ENCODE assay signal across 27 cellular contexts in the genomic region with DNA sequence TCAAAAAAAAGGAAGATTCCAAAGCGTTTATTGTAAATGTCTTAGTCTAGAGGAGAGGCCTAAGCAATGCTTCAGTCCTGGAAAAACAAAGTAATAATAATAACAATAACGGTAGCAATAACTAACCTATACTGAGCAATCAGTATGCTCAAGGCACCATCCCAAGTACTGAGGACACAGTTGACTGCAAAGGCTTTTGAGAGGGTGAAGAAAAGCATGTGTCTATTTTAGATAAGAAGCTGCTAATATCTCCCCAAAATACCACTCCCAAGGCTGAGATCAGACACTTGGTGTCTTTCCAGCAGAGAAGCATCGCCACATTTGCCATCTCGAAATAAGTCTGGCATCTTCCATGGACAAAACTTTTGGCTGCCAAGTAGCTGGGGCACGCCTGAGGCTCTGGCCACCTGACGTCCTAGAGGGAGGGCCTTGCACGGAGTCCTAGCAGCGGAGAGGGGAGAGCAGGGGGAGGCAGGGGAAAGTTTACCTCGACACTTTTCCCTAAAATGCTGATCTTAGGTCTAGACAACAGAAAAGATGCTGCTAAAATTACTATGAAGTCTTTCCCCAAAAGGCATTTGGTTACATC. TPM values are rescaled to one million over a fixed set of nuclear protein-coding genes. Genes with fewer than 3 reads are reported as not detected.
"Had no signal": no experiment of that assay in that cellular context is flagged by ENCODE, and none has a peak within 500 bp of the region (broad histone marks: within the 10 kb centered on the region; RNA-seq: fewer than 3 reads in every experiment).

No MANE protein-coding gene starts in this region.

- H3K36me3 ChIP-seq: adrenal gland, brain microvascular endothelial cell, upper lobe of left lung had no signal

- H3K4me1 ChIP-seq: adrenal gland had no signal

- H3K9me3 ChIP-seq: adrenal gland, upper lobe of left lung had no signal

- H3K4me2 ChIP-seq: smooth muscle cell had no signal

- H3K4me3 ChIP-seq: adrenal gland, smooth muscle cell, upper lobe of left lung had no signal

- ATAC-seq: effector memory CD8-positive, alpha-beta T cell; sciatic nerve; stimulated activated memory B cell treated with anti-CD40 and anti-IgM and Interleukin-4, amounts not matched to agents 10 μg/mL and 1 μg/mL and 100 μg/mL, for 72 hours; stimulated activated naive CD8-positive, alpha-beta T cell treated with anti-CD3 and anti-CD28 coated beads, Interleukin-15, amount 100 ng/mL, for 72 hours had no signal

- DNase-seq: activated CD4-positive, alpha-beta T cell treated with anti-CD3 and anti-CD28 coated beads for 4 hours; activated CD4-positive, alpha-beta T cell treated with anti-CD3 and anti-CD28 coated beads, Interleukin-2, amount 50 U/mL, for 4 hours; activated CD8-positive, alpha-beta memory T cell treated with anti-CD3 and anti-CD28 coated beads for 24 hours; activated effector memory CD4-positive, alpha-beta T cell treated with anti-CD3 and anti-CD28 coated beads, Interleukin-2, amount 50 U/mL, for 16 hours; activated naive CD4-positive, alpha-beta T cell treated with anti-CD3 and anti-CD28 coated beads for 36 hours; activated naive CD8-positive, alpha-beta T cell treated with anti-CD3 and anti-CD28 coated beads for 36 hours; adrenal gland; aorta; brain microvascular endothelial cell; caudate nucleus; cortex of kidney; effector memory CD8-positive, alpha-beta T cell; kidney glomerular epithelial cell; mammary epithelial cell; naive B cell; stimulated activated CD4-positive, alpha-beta T cell treated with anti-CD3 and anti-CD28 coated beads, Interleukin-1b, Interleukin-23, amount 100 ng/mL, for 48 hours; stimulated activated CD4-positive, alpha-beta T cell treated with anti-CD3 and anti-CD28 coated beads, Interleukin-4, amount 100 ng/mL, for 4 hours; stimulated activated CD8-positive, alpha-beta memory T cell treated with anti-CD3 and anti-CD28 coated beads, Interleukin-4, amount 100 ng/mL, for 48 hours; stimulated activated naive CD8-positive, alpha-beta T cell treated with anti-CD3 and anti-CD28 coated beads, Interleukin-15, amount 100 ng/mL, for 72 hours; T-helper 1 cell; upper lobe of left lung had no signal

- H3K27me3 ChIP-seq: adrenal gland, brain microvascular endothelial cell, upper lobe of left lung had no signal

- FAIRE-seq: endothelial cell of umbilical vein had no signal

- H3K27ac ChIP-seq: adrenal gland, brain microvascular endothelial cell, upper lobe of left lung, VCaP had no signal

RNA-seq across cellular contexts. Expression of gene ZNF423, which starts 39.0 kb away (rescaled TPM):
- total RNA-seq: activated naive CD8-positive, alpha-beta T cell treated with anti-CD3 and anti-CD28 coated beads for 36 hours; activated T-helper 1 cell treated with anti-CD3 and anti-CD28 coated beads, Interleukin-12 subunit alpha, Interleukin-12 subunit beta, Interleukin-2, Interleukin-4 antibody, amounts not matched to agents 30 ng/mL and 10 ng/mL and 1 ng/mL, durations not matched to agents 14 hours and 24 hours and 36 hours had no signal
